9 cellular contexts compared by ENCODE assay signal in the genomic region with DNA sequence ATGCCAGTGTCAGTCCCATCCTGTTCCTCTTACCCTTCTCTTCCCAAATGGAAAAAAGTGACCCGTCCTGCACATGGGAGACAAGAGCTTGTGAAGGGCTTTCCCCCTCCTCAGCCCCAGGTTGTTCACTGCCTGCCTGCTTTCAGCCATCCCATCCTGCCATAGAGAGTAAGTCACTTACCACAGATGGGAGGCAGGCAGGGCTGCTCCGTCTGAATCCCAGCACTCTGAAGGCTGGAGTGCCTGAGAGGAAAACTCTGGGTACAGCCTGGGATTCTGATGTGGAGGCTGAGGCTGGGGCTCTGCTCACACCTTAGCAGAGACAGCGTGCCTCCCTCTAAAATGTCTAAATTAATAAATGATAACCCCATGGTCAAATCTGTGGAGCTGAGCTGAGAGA. TPM values are rescaled to one million over a fixed set of nuclear protein-coding genes. Genes with fewer than 3 reads are reported as not detected.
"Had no signal": no experiment of that assay in that cellular context is flagged by ENCODE, and none has a peak within 500 bp of the region (broad histone marks: within the 10 kb centered on the region; RNA-seq: fewer than 3 reads in every experiment).

No MANE protein-coding gene starts in this region.

- H3K4me3 ChIP-seq: GM23248, HAP-1 had no signal

- H2AFZ ChIP-seq: GM23248 had no signal

- H3K4me2 ChIP-seq: KMS-11 had no signal

- H3K36me3 ChIP-seq: HAP-1 had no signal

- H3K36me3 Mint-ChIP-seq: IgD-negative memory B cell had no signal

- H3K9me3 Mint-ChIP-seq: HFFc6, IgD-negative memory B cell had no signal

- H3K27ac Mint-ChIP-seq: HFFc6, IgD-negative memory B cell had no signal

- DNase-seq: GM23248, HFFc6, KBM-7 had no signal

- H3K4me1 ChIP-seq: HAP-1 had no signal

- H3K4me3 Mint-ChIP-seq: HFFc6, IgD-negative memory B cell had no signal

- H3K9ac ChIP-seq: GM23248, KMS-11 had no signal

- H3K9me3 ChIP-seq: HAP-1 had no signal

- H3K27ac ChIP-seq: GM23248, HL-60, KMS-11 had no signal

RNA-seq across cellular contexts. Expression of a gene that starts 14.8 kb away (rescaled TPM):
- total RNA-seq: HepG2, HFFc6, HT1080 had no signal
- polyA plus RNA-seq: HepG2, IgD-negative memory B cell had no signal
